ENCODE assay signal across 14 cellular contexts in genomic region chr6:111614833-111615582, GRCh38. TPM values are rescaled to one million over a fixed set of nuclear protein-coding genes. Genes with fewer than 3 reads are reported as not detected.
A peak's percentile ranks its signal among the peaks of the same experiment; 100 is the strongest.
DNase-seq lines count a peak whose midpoint lies in the region; ATAC-seq and TF ChIP-seq lines count a peak whose summit lies in the region.
"Had no signal": no experiment of that assay in that cellular context is flagged by ENCODE, and none has a peak within 500 bp of the region (broad histone marks: within the 10 kb centered on the region; RNA-seq: fewer than 3 reads in every experiment).

No MANE protein-coding gene starts in this region.

- H3K27me3 Mint-ChIP-seq in naive thymus-derived CD4-positive, alpha-beta T cell = peaks cover 0 to 36% (median 5%) of the 10 kb centered on the region in 5 donors
- peaks cover 24% of the 10 kb centered on the region for H3K27me3 Mint-ChIP-seq in HFFc6 (ENCODE audit: insufficient read depth)

- CTCF ChIA-PET in naive thymus-derived CD4-positive, alpha-beta T cell (lab: Charles Lee) = no interaction called here

- H3K27ac ChIP-seq in colonic mucosa = no peak overlapping the region
- H3K27ac ChIP-seq in naive thymus-derived CD4-positive, alpha-beta T cell (ENCODE audit: low read depth, low read length) = no peak overlapping the region

- no peaks in the 10 kb centered on the region for H3K9me3 ChIP-seq in colonic mucosa
- H3K9me3 ChIP-seq in naive thymus-derived CD4-positive, alpha-beta T cell (ENCODE audit: control insufficient read depth in 2 of 3, low read length in 3 of 3) = no peaks in the 10 kb centered on the region

- TF ChIP-seq CTCF in colonic mucosa (IDR thresholded peaks at IDR 0.05) (no peak), HFFc6 (IDR thresholded peaks at IDR 0.05) (no peak)

- no peaks in the 10 kb centered on the region for H3K36me3 ChIP-seq in colonic mucosa
- H3K36me3 ChIP-seq in naive thymus-derived CD4-positive, alpha-beta T cell (ENCODE audit: control insufficient read depth in 2 of 3, insufficient read depth in 3 of 3, low read length in 3 of 3) = no peaks in the 10 kb centered on the region

- H3K4me1 Mint-ChIP-seq in naive thymus-derived CD4-positive, alpha-beta T cell = peaks cover 0 to 11% (median 0%) of the 10 kb centered on the region in 7 donors
- no peaks in the 10 kb centered on the region for H3K4me1 Mint-ChIP-seq in HFFc6 (ENCODE audit: low read depth)
- H3K4me1 Mint-ChIP-seq: CD4-positive, alpha-beta memory T cell; naive B cell had no signal

- ATAC-seq in naive thymus-derived CD4-positive, alpha-beta T cell = peak; percentile 22
- no peak for ATAC-seq in HG03378 (IDR thresholded peaks at IDR 0.05; ENCODE audit: unreplicated experiment)
- no peak for ATAC-seq in HG02970 (IDR thresholded peaks at IDR 0.05; ENCODE audit: low FRiP score, unreplicated experiment)
- ATAC-seq: SK-N-SH treated with all-trans-retinoic acid at 6 μM for 48 hours had no signal

- no peak overlapping the region for H3K4me3 ChIP-seq in colonic mucosa
- H3K4me3 ChIP-seq in naive thymus-derived CD4-positive, alpha-beta T cell (ENCODE audit: low read length) = no peak overlapping the region

- H3K36me3 Mint-ChIP-seq in naive thymus-derived CD4-positive, alpha-beta T cell = peaks cover 0 to 10% (median 4%) of the 10 kb centered on the region in 5 donors
- H3K36me3 Mint-ChIP-seq in HFFc6 (ENCODE audit: low read depth) = peaks cover 5% of the 10 kb centered on the region; the same call in 1 of the 2 replicates
- H3K36me3 Mint-ChIP-seq: naive B cell had no signal

- no peaks in the 10 kb centered on the region for H3K4me1 ChIP-seq in colonic mucosa
- no peaks in the 10 kb centered on the region for H3K4me1 ChIP-seq in naive thymus-derived CD4-positive, alpha-beta T cell (ENCODE audit: control insufficient read depth in 2 of 2, insufficient read depth in 2 of 2, low read length in 2 of 2)

- H3K4me3 Mint-ChIP-seq in naive thymus-derived CD4-positive, alpha-beta T cell = no peak overlapping the region
- H3K4me3 Mint-ChIP-seq in HFFc6 = no peak overlapping the region
- H3K4me3 Mint-ChIP-seq: CD4-positive, alpha-beta memory T cell; naive B cell; stimulated activated naive CD8-positive, alpha-beta T cell treated with anti-CD3 and anti-CD28 coated beads, Interleukin-15, Interleukin-2, amounts not matched to agents 100 ng/mL and 50 ng/mL, for 24 hours had no signal

- intact Hi-C loops in colonic mucosa (cut with DNase I) = no loop called here
- intact Hi-C loops in naive thymus-derived CD4-positive, alpha-beta T cell (cut with micrococcal nuclease) = no loop called here

- no peaks in the 10 kb centered on the region for H3K27me3 ChIP-seq in colonic mucosa
- no peaks in the 10 kb centered on the region for H3K27me3 ChIP-seq in naive thymus-derived CD4-positive, alpha-beta T cell (ENCODE audit: control insufficient read depth in 2 of 2, insufficient read depth in 2 of 2, low read length in 2 of 2)

- POLR2A ChIA-PET in naive thymus-derived CD4-positive, alpha-beta T cell (lab: Charles Lee) = no interaction called here

- no peak overlapping the region for H3K27ac Mint-ChIP-seq in naive thymus-derived CD4-positive, alpha-beta T cell
- no peak overlapping the region for H3K27ac Mint-ChIP-seq in HFFc6
- H3K27ac Mint-ChIP-seq: CD4-positive, alpha-beta memory T cell; naive B cell; stimulated activated naive CD8-positive, alpha-beta T cell treated with anti-CD3 and anti-CD28 coated beads, Interleukin-15, Interleukin-2, amounts not matched to agents 100 ng/mL and 50 ng/mL, for 24 hours had no signal

- DNase-seq in ELF-1 (ENCODE audit: low read depth, low spot score) (peak; percentile 49), NCI-H187 (lab: John Stamatoyannopoulos, UW) (peak; percentile 59 to 86), colonic mucosa (peak; percentile 87), GDM1 (lab: John Stamatoyannopoulos, UW) (no peak), HFFc6 (no peak)
- DNase-seq in naive thymus-derived CD4-positive, alpha-beta T cell = no peak
- DNase-seq: activated CD4-positive, alpha-beta T cell treated with anti-CD3 and anti-CD28 coated beads, Interleukin-2, amount 50 U/mL, for 4 hours; CD4-positive, alpha-beta memory T cell; naive B cell; NCI-H2081 had no signal

- H3K9me3 Mint-ChIP-seq in naive thymus-derived CD4-positive, alpha-beta T cell = peaks cover 0 to 12% (median 5%) of the 10 kb centered on the region in 11 donors
- peaks cover 8% of the 10 kb centered on the region; the same call in 1 of the 2 replicates for H3K9me3 Mint-ChIP-seq in HFFc6

- H3K9ac ChIP-seq in colonic mucosa (ENCODE audit: low read depth in 2 of 2, low read length in 2 of 2) = peak overlapping the region in 1 of 2 donors; percentile 64

RNA-seq across cellular contexts. Expression of gene TRAF3IP2, which starts 9.3 kb away (rescaled TPM):
- 10 to 100 TPM; 62.0 to 66.6 TPM for total RNA-seq in colonic mucosa
- 10 to 100 TPM; 12.7 to 22.1 (median 21.0) TPM for total RNA-seq in naive thymus-derived CD4-positive, alpha-beta T cell
- 10 to 100 TPM; 16.8 to 21.0 TPM for polyA plus RNA-seq in naive thymus-derived CD4-positive, alpha-beta T cell
- 10 to 100 TPM; 28.9 to 47.0 (median 40.2) TPM for total RNA-seq in HFFc6 (2021; fragmentation: NEBNext Ultra II Directional; extraction: Animal tissue kit (Norgen Biotek cat#: 25700))

Comparison
In these comparisons a context has a peak if more than half of its experiments do, and no peak if none do; other contexts are left out.
1. DNase-seq: peak in ELF-1 (single experiment), NCI-H187 (2 of 2) and colonic mucosa (single experiment); none in naive thymus-derived CD4-positive, alpha-beta T cell (0 of 9), GDM1 (single experiment) and HFFc6 (single experiment).